In the genomic region with DNA sequence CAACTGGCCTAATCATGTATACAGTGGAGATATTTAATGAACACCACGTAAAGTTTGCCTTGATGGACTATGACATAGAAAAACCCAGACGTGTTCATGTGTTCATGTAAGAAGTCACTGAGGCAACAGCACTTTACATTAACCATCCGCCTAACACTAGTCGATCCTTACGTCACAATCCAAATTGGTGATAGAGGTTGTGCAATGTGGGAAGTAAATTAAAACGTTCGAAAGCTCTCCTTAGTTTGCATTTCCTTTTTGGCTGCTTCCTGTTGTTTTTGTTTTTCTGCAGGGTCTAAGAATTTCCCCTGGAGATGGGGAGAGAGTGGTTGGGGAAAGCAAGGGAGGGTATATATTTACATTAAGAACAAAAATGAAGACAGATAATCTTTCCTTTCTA, we compare ENCODE assay signal across 16 cellular contexts.
"Had no signal": no experiment of that assay in that cellular context is flagged by ENCODE, and none has a peak within 500 bp of the region (broad histone marks: within the 10 kb centered on the region; RNA-seq: fewer than 3 reads in every experiment).

No MANE protein-coding gene starts in this region.

- H3K4me3 Mint-ChIP-seq: activated CD4-positive, alpha-beta memory T cell treated with anti-CD3 and anti-CD28 coated beads for 36 hours; activated naive CD8-positive, alpha-beta T cell treated with anti-CD3 and anti-CD28 coated beads for 36 hours; dendritic cell treated with granulocyte-macrophage colony-stimulating factor and Interleukin-4, amounts not matched to agents 40 ng/mL and 50 ng/mL, for 4 days; memory B cell; nephron had no signal

- H3K27ac Mint-ChIP-seq: activated CD4-positive, alpha-beta memory T cell treated with anti-CD3 and anti-CD28 coated beads for 36 hours; activated naive CD8-positive, alpha-beta T cell treated with anti-CD3 and anti-CD28 coated beads for 36 hours; dendritic cell treated with granulocyte-macrophage colony-stimulating factor and Interleukin-4, amounts not matched to agents 40 ng/mL and 50 ng/mL, for 4 days; memory B cell; nephron had no signal

- H3K4me1 ChIP-seq: pancreas, stomach, vagina had no signal

- H3K9me3 Mint-ChIP-seq: dendritic cell treated with granulocyte-macrophage colony-stimulating factor and Interleukin-4, amounts not matched to agents 40 ng/mL and 50 ng/mL, for 4 days; memory B cell; nephron had no signal

- ATAC-seq: esophagus mucosa, left lung, pancreas had no signal

- H3K4me1 Mint-ChIP-seq: activated naive CD8-positive, alpha-beta T cell treated with anti-CD3 and anti-CD28 coated beads for 36 hours; memory B cell; nephron had no signal

- H3K27me3 Mint-ChIP-seq: activated CD4-positive, alpha-beta memory T cell treated with anti-CD3 and anti-CD28 coated beads for 36 hours; activated naive CD8-positive, alpha-beta T cell treated with anti-CD3 and anti-CD28 coated beads for 36 hours; dendritic cell treated with granulocyte-macrophage colony-stimulating factor and Interleukin-4, amounts not matched to agents 40 ng/mL and 50 ng/mL, for 4 days; memory B cell had no signal

- H3K4me3 ChIP-seq: left lung, pancreas, stomach, vagina had no signal

- H3K9me3 ChIP-seq: left lung, pancreas, stomach, vagina had no signal

- H3K36me3 ChIP-seq: left lung, pancreas, stomach, vagina had no signal

- H3K36me3 Mint-ChIP-seq: activated CD4-positive, alpha-beta memory T cell treated with anti-CD3 and anti-CD28 coated beads for 36 hours; activated naive CD8-positive, alpha-beta T cell treated with anti-CD3 and anti-CD28 coated beads for 36 hours; memory B cell had no signal

- H3K27me3 ChIP-seq: left lung, pancreas, stomach, vagina had no signal

- DNase-seq: activated CD4-positive, alpha-beta memory T cell treated with anti-CD3 and anti-CD28 coated beads for 36 hours; activated gamma-delta T cell treated with Interleukin-2 at 50 U/mL for 16 hours; activated naive CD8-positive, alpha-beta T cell treated with anti-CD3 and anti-CD28 coated beads for 36 hours; activated T-cell treated with anti-CD3 and anti-CD28 coated beads, Interleukin-2, amount 50 U/mL, for 48 hours; anterior cingulate cortex; cerebellar nuclear complex; hypothalamus; left lung; pancreas; stimulated activated CD4-positive, alpha-beta T cell treated with anti-CD3 and anti-CD28 coated beads, Interleukin-4, amount 100 ng/mL, for 4 hours; stomach had no signal

- H3K27ac ChIP-seq: left lung, pancreas, stomach, vagina had no signal
